1 cellular context compared by ENCODE assay signal in the genomic region with DNA sequence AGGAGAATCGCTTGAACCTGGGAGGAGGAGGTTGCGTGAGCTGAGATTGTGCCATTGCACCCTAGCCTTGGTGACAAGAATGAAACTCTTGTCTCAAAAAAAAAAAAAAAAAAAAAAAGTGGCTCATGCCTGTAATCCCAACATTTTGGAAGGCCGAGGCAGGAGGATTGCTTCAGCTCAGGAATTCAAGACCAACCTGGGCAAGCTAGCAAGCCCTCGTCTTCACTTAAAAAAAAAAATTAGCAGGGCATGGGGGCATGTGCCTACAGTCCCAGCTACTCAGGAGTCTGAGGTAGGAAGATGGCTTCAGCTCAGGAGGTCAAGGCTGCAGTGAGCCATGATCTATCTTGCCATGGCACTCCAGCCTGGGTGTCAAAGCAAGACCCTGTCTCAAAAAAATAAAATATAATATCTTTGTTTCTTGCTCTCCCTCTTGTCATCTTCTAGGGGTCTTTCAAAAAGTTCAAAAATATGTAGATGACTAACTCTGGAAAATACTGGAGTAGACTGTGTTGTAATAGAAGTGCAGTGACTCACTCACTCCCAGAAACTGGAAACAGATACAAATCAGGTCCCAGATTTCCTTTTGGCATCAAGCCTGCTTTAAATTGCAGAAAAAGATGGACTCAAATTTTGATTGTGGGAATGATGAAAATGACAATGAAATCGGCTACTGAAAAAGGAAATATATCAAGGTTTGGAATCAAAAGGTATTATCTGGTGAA.
TF ChIP-seq lines count a peak whose summit lies in the region.

No MANE protein-coding gene starts in this region.

TF ChIP-seq in K562, 482 proteins besides CTCF, POLR2A, EP300 and RAD21 (continued from another document):
- TF ChIP-seq JUND (IDR thresholded peaks at IDR 0.05; ENCODE audit: borderline replicate concordance, low read depth, low read length) (peak; percentile 63; the same call in 1 of the 2 replicates), JUND (tag; IDR thresholded peaks at IDR 0.05; ENCODE audit: borderline replicate concordance, low read depth, low read length) (no peak; the same call in 2 of the 3 replicates), FOSL1 (tag; conservative IDR thresholded peaks at IDR 0.05) (peak; percentile 85), CAMTA2 (CRISPR knock-in tag; conservative IDR thresholded peaks at IDR 0.05) (no peak), KDM5B (IDR thresholded peaks at IDR 0.05; ENCODE audit: insufficient replicate concordance, low read depth, low read length) (no peak), ZKSCAN8 (CRISPR knock-in tag; IDR thresholded peaks at IDR 0.05) (no peak), ATF3 (IDR thresholded peaks at IDR 0.05) (peak; percentile 56), ATF3 (CRISPR knock-in tag; conservative IDR thresholded peaks at IDR 0.05) (no peak), HCFC1 (IDR thresholded peaks at IDR 0.05; ENCODE audit: low read depth, low read length) (no peak), ARID1B (IDR thresholded peaks at IDR 0.05) (0 out of 2 replicates have a peak, but pooled peaks have one; percentile 16), TAF15 (IDR thresholded peaks at IDR 0.05; ENCODE audit: low read depth, low read length) (no peak)
- TF ChIP-seq, protein P1, sequence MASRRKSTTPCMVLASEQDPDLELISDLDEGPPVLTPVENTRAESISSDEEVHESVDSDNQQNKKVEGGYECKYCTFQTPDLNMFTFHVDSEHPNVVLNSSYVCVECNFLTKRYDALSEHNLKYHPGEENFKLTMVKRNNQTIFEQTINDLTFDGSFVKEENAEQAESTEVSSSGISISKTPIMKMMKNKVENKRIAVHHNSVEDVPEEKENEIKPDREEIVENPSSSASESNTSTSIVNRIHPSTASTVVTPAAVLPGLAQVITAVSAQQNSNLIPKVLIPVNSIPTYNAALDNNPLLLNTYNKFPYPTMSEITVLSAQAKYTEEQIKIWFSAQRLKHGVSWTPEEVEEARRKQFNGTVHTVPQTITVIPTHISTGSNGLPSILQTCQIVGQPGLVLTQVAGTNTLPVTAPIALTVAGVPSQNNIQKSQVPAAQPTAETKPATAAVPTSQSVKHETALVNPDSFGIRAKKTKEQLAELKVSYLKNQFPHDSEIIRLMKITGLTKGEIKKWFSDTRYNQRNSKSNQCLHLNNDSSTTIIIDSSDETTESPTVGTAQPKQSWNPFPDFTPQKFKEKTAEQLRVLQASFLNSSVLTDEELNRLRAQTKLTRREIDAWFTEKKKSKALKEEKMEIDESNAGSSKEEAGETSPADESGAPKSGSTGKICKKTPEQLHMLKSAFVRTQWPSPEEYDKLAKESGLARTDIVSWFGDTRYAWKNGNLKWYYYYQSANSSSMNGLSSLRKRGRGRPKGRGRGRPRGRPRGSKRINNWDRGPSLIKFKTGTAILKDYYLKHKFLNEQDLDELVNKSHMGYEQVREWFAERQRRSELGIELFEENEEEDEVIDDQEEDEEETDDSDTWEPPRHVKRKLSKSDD (conservative IDR thresholded peaks at IDR 0.05; ENCODE audit: low read length) = no peak
